ENCODE assay signal across 1 cellular context in genomic region chr9:126513159-126514036, GRCh38.
TF ChIP-seq lines count a peak whose summit lies in the region.

No MANE protein-coding gene starts in this region.

TF ChIP-seq in K562, 482 proteins besides CTCF, POLR2A, EP300 and RAD21 (continued from another document):
- TF ChIP-seq CEBPZ (IDR thresholded peaks at IDR 0.05; ENCODE audit: borderline replicate concordance, low read depth, low read length), result no peak
- no peak for TF ChIP-seq KLF10 (CRISPR knock-in tag; IDR thresholded peaks at IDR 0.05)
- TF ChIP-seq, protein P1, sequence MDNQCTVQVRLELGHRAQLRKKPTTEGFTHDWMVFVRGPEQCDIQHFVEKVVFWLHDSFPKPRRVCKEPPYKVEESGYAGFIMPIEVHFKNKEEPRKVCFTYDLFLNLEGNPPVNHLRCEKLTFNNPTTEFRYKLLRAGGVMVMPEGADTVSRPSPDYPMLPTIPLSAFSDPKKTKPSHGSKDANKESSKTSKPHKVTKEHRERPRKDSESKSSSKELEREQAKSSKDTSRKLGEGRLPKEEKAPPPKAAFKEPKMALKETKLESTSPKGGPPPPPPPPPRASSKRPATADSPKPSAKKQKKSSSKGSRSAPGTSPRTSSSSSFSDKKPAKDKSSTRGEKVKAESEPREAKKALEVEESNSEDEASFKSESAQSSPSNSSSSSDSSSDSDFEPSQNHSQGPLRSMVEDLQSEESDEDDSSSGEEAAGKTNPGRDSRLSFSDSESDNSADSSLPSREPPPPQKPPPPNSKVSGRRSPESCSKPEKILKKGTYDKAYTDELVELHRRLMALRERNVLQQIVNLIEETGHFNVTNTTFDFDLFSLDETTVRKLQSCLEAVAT (IDR thresholded peaks at IDR 0.05), result no peak
- no peak for TF ChIP-seq ADNP (tag; IDR thresholded peaks at IDR 0.05)
- TF ChIP-seq ATF6 (CRISPR knock-in tag; IDR thresholded peaks at IDR 0.05), result no peak
- TF ChIP-seq ZNF175 (CRISPR knock-in tag; IDR thresholded peaks at IDR 0.05; ENCODE audit: low read depth), result no peak
TF ChIP-seq in K562: peak in this region for 0.
